Comparison of ENCODE assay signal across 8 cellular contexts in genomic region chr7:100693312-100694195, GRCh38.
A peak's percentile ranks its signal among the peaks of the same experiment; 100 is the strongest.
DNase-seq lines count a peak whose midpoint lies in the region; ATAC-seq, FAIRE-seq and TF ChIP-seq lines count a peak whose summit lies in the region.

No MANE protein-coding gene starts in this region.

- H3K36me3 Mint-ChIP-seq in activated naive CD8-positive, alpha-beta T cell = no peaks in the 10 kb centered on the region
- peaks cover 9% of the 10 kb centered on the region for H3K36me3 Mint-ChIP-seq in stimulated activated memory B cell treated with anti-CD40 and anti-IgM and Interleukin-4, amounts not matched to agents 10 μg/mL and 1 μg/mL and 100 μg/mL, for 72 hours

- peak overlapping the region; percentile 83 for H3K4me3 ChIP-seq in iPS-11a (ENCODE audit: low read depth, low read length)

- no peak for TF ChIP-seq CTCF in D721Med (IDR thresholded peaks at IDR 0.05; ENCODE audit: insufficient read depth, missing control alignments)

- no peaks in the 10 kb centered on the region for H3K27me3 Mint-ChIP-seq in activated naive CD8-positive, alpha-beta T cell
- H3K27me3 Mint-ChIP-seq in stimulated activated memory B cell treated with anti-CD40 and anti-IgM and Interleukin-4, amounts not matched to agents 10 μg/mL and 1 μg/mL and 100 μg/mL, for 72 hours = no peaks in the 10 kb centered on the region

- H3K27ac Mint-ChIP-seq in activated naive CD8-positive, alpha-beta T cell = peak overlapping the region; percentile 88
- peak overlapping the region; percentile 94 for H3K27ac Mint-ChIP-seq in stimulated activated memory B cell treated with anti-CD40 and anti-IgM and Interleukin-4, amounts not matched to agents 10 μg/mL and 1 μg/mL and 100 μg/mL, for 72 hours

- peaks cover 44% of the 10 kb centered on the region for H3K4me1 Mint-ChIP-seq in activated naive CD8-positive, alpha-beta T cell (ENCODE audit: low read depth)
- H3K4me1 Mint-ChIP-seq in stimulated activated memory B cell treated with anti-CD40 and anti-IgM and Interleukin-4, amounts not matched to agents 10 μg/mL and 1 μg/mL and 100 μg/mL, for 72 hours = peaks cover 54% of the 10 kb centered on the region

- H3K9me3 Mint-ChIP-seq in activated naive CD8-positive, alpha-beta T cell (ENCODE audit: low read depth) = no peaks in the 10 kb centered on the region
- no peaks in the 10 kb centered on the region for H3K9me3 Mint-ChIP-seq in stimulated activated memory B cell treated with anti-CD40 and anti-IgM and Interleukin-4, amounts not matched to agents 10 μg/mL and 1 μg/mL and 100 μg/mL, for 72 hours

- ATAC-seq in HG03045 (IDR thresholded peaks at IDR 0.05; ENCODE audit: unreplicated experiment) = peak; percentile 23
- peak; percentile 67 for ATAC-seq in stimulated activated memory B cell treated with anti-CD40 and anti-IgM and Interleukin-4, amounts not matched to agents 10 μg/mL and 1 μg/mL and 100 μg/mL, for 72 hours

- FAIRE-seq in D721Med (lab: Jason Lieb, UNC) = no peak

- H3K4me3 Mint-ChIP-seq in activated naive CD8-positive, alpha-beta T cell = peak overlapping the region; percentile 96
- peak overlapping the region; percentile 99 for H3K4me3 Mint-ChIP-seq in stimulated activated memory B cell treated with anti-CD40 and anti-IgM and Interleukin-4, amounts not matched to agents 10 μg/mL and 1 μg/mL and 100 μg/mL, for 72 hours

- DNase-seq in NCI-H748 (lab: John Stamatoyannopoulos, UW; ENCODE audit: unreplicated experiment) (peak; percentile 56), NCI-H748 treated with DMSO at 0.1 percent for 48 hours (lab: John Stamatoyannopoulos, UW) (no peak), KG1 (lab: John Stamatoyannopoulos, UW) (no peak), D721Med (ENCODE audit: insufficient read length, low spot score) (no peak)
